In genomic region chr11:119337581-119338317, GRCh38 we compare ENCODE assay signal across 9 cellular contexts. TPM values are rescaled to one million over a fixed set of nuclear protein-coding genes. Genes with fewer than 3 reads are reported as not detected.
A peak's percentile ranks its signal among the peaks of the same experiment; 100 is the strongest.
DNase-seq lines count a peak whose midpoint lies in the region; ATAC-seq and TF ChIP-seq lines count a peak whose summit lies in the region.
"Had no signal": no experiment of that assay in that cellular context is flagged by ENCODE, and none has a peak within 500 bp of the region (broad histone marks: within the 10 kb centered on the region; RNA-seq: fewer than 3 reads in every experiment).

No MANE protein-coding gene starts in this region.

- H3K27ac ChIP-seq in PC-3 (ENCODE audit: low read length), result no peak overlapping the region
- peak overlapping the region in 3 of 4 donors; percentile 52 to 92 (median 91) for H3K27ac ChIP-seq in esophagus squamous epithelium
- H3K27ac ChIP-seq in foreskin keratinocyte, result no peak overlapping the region

- peak overlapping the region; percentile 35 for H3K4me3 Mint-ChIP-seq in osteocyte (ENCODE audit: unreplicated experiment)
- H3K4me3 Mint-ChIP-seq: dendritic cell treated with granulocyte-macrophage colony-stimulating factor and Interleukin-4, amounts not matched to agents 40 ng/mL and 50 ng/mL, for 4 days had no signal

- no peak for TF ChIP-seq POLR2A in esophagus squamous epithelium (IDR thresholded peaks at IDR 0.05)

- no peaks in the 10 kb centered on the region for H3F3A ChIP-seq in PC-3 (ENCODE audit: low read length, unreplicated experiment)

- H4K20me1 ChIP-seq in PC-3 (ENCODE audit: low read length), result 0 out of 2 replicates have a peak, but pooled peaks cover 5% of the 10 kb centered on the region

- H3K9me3 ChIP-seq in PC-3 (ENCODE audit: low read length) (no peaks in the 10 kb centered on the region), esophagus squamous epithelium (no peaks in the 10 kb centered on the region)

- peak overlapping the region; percentile 96 for H3K4me2 ChIP-seq in PC-3 (ENCODE audit: low read length)

- CTCF ChIA-PET in PC-3 (lab: Charles Lee), result interaction anchor here (0.5 to 1.6 kb wide), 23 partner anchors 10 to 971 kb away, joined by 3 to 29 read pairs (median 6); partner anchors contain the start of genes CBL, DPAGT1 and USP2

- H3K36me3 ChIP-seq in PC-3 (ENCODE audit: low read depth, low read length) (no peaks in the 10 kb centered on the region), esophagus squamous epithelium (peaks cover 0 to 18% (median 0%) of the 10 kb centered on the region in 3 donors)

- DNase-seq in EH (ENCODE audit: low read depth), result peak; percentile 89
- DNase-seq in PC-3, result no peak
- no peak for DNase-seq in esophagus squamous epithelium (lab: John Stamatoyannopoulos, UW)
- no peak for DNase-seq in osteocyte (ENCODE audit: extremely low spot score, unreplicated experiment)
- DNase-seq in NCI-H1930 (lab: John Stamatoyannopoulos, UW), result no peak
- no peak for DNase-seq in foreskin keratinocyte
- DNase-seq in KG1 (lab: John Stamatoyannopoulos, UW), result no peak
- DNase-seq in GOT3 (lab: John Stamatoyannopoulos, UW), result no peak

- no peaks in the 10 kb centered on the region for H3K9me2 ChIP-seq in PC-3 (replicated peaks; ENCODE audit: low read length)

- H3K9ac ChIP-seq in PC-3 (ENCODE audit: low read length), result no peak overlapping the region

- H3K27ac Mint-ChIP-seq in osteocyte (ENCODE audit: unreplicated experiment), result peak overlapping the region; percentile 50
- H3K27ac Mint-ChIP-seq: dendritic cell treated with granulocyte-macrophage colony-stimulating factor and Interleukin-4, amounts not matched to agents 40 ng/mL and 50 ng/mL, for 4 days had no signal

- POLR2A ChIA-PET in PC-3 (lab: Charles Lee; ENCODE audit: unreplicated experiment), result interaction anchor here (0.5 to 1.0 kb wide), 5 partner anchors 13 to 300 kb away, joined by 3 to 18 read pairs (median 4); partner anchors contain the start of gene USP2

- H2AFZ ChIP-seq in PC-3 (ENCODE audit: low read length), result no peak overlapping the region

- no TSS peak for BruUV-seq in PC-3 (replicated peaks; lab: Mats Ljungman, UMichigan)

- no peaks in the 10 kb centered on the region for H3K9me3 Mint-ChIP-seq in osteocyte (ENCODE audit: unreplicated experiment)
- H3K9me3 Mint-ChIP-seq: dendritic cell treated with granulocyte-macrophage colony-stimulating factor and Interleukin-4, amounts not matched to agents 40 ng/mL and 50 ng/mL, for 4 days had no signal

- H3K36me3 Mint-ChIP-seq in osteocyte (ENCODE audit: unreplicated experiment), result no peaks in the 10 kb centered on the region

- intact Hi-C loops in PC-3 (cut with micrococcal nuclease) (loop anchor here (1.0 kb wide), 1 partner anchor 37 kb away; no protein-coding TSS in a partner anchor), esophagus squamous epithelium (cut with DNase I) (no loop called here)

- TF ChIP-seq CTCF in PC-3 (conservative IDR thresholded peaks at IDR 0.05; ENCODE audit: low read depth, low read length), result no peak
- TF ChIP-seq CTCF in esophagus squamous epithelium (IDR thresholded peaks at IDR 0.05), result no peak
- TF ChIP-seq CTCF in osteocyte (IDR thresholded peaks at IDR 0.05), result no peak
- TF ChIP-seq CTCF in foreskin keratinocyte (conservative IDR thresholded peaks at IDR 0.05), result no peak

- H3K4me3 ChIP-seq in PC-3 (ENCODE audit: low read length) (peak overlapping the region; percentile 1; the same call in 1 of the 2 replicates), esophagus squamous epithelium (no peak overlapping the region)

- H3K4me1 ChIP-seq in PC-3 (ENCODE audit: insufficient read depth, low read length) (peaks cover 42% of the 10 kb centered on the region), esophagus squamous epithelium (peaks cover 42 to 83% (median 52%) of the 10 kb centered on the region in 3 donors), foreskin keratinocyte (no peaks in the 10 kb centered on the region)

- H3K27me3 ChIP-seq in PC-3 (ENCODE audit: low read length), result no peaks in the 10 kb centered on the region
- H3K27me3 ChIP-seq in esophagus squamous epithelium, result peaks cover 0 to 42% (median 0%) of the 10 kb centered on the region in 4 donors
- H3K27me3 ChIP-seq in foreskin keratinocyte, result peaks cover 40% of the 10 kb centered on the region

- peaks cover 5% of the 10 kb centered on the region for H3K27me3 Mint-ChIP-seq in osteocyte (ENCODE audit: unreplicated experiment)

- ATAC-seq in PC-3, result peak; percentile 3
- no peak for ATAC-seq in foreskin keratinocyte

- H3K79me2 ChIP-seq in PC-3 (ENCODE audit: low read length), result peaks cover 30% of the 10 kb centered on the region

- 39 to 49% methylated on average over 3 to 4 of the region's 9 CpGs for WGBS in esophagus squamous epithelium, 2 donors

- peaks cover 48% of the 10 kb centered on the region for H3K4me1 Mint-ChIP-seq in osteocyte (ENCODE audit: unreplicated experiment)

RNA-seq across cellular contexts. Expression of gene C1QTNF5, which starts 2.9 kb away (rescaled TPM):
- 2.0 and 2.6 TPM in 2 replicates for total RNA-seq in PC-3 (2014; rRNA removed)
- total RNA-seq in esophagus squamous epithelium, result 10 to 100 TPM in 2 of 4 donors, 1 to 10 TPM in 2; 5.3 to 18.8 (median 10.3) TPM
- 8.4 and 9.3 TPM in 2 replicates for total RNA-seq in osteocyte
- total RNA-seq in foreskin keratinocyte, result not detected in 2 replicates
- polyA plus RNA-seq in foreskin keratinocyte, result 0.03 and 0.07 TPM in 2 replicates

RNA-seq across cellular contexts. Expression of gene RNF26, which starts 3.4 kb away (rescaled TPM):
- total RNA-seq in PC-3 (2014; rRNA removed) (22.9 and 34.5 TPM in 2 replicates), esophagus squamous epithelium (10 to 100 TPM; 10.5 to 17.9 (median 12.2) TPM), osteocyte (28.9 and 30.2 TPM in 2 replicates), foreskin keratinocyte (30.1 and 35.2 TPM in 2 replicates)
- 41.0 and 49.9 TPM in 2 replicates for polyA plus RNA-seq in foreskin keratinocyte

RNA-seq across cellular contexts. Expression of gene MFRP, which starts 8.8 kb away (rescaled TPM):
- total RNA-seq in PC-3 (2014; rRNA removed) (not detected in 2 replicates), esophagus squamous epithelium (not detected), osteocyte (not detected in 2 replicates), foreskin keratinocyte (not detected in 2 replicates)
- polyA plus RNA-seq in foreskin keratinocyte, result not detected in 2 replicates

RNA-seq across cellular contexts. Expression of gene MCAM, which starts 20.8 kb away (rescaled TPM):
- total RNA-seq in PC-3 (2014; rRNA removed), result 124 and 162 TPM in 2 replicates
- total RNA-seq in esophagus squamous epithelium, result 100 to 1,000 TPM in 2 of 4 donors, 10 to 100 TPM in 2; 20.8 to 169 (median 80.9) TPM
- 74.8 and 74.9 TPM in 2 replicates for total RNA-seq in osteocyte
- total RNA-seq in foreskin keratinocyte, result 25.5 and 34.0 TPM in 2 replicates
- 12.5 and 20.2 TPM in 2 replicates for polyA plus RNA-seq in foreskin keratinocyte

RNA-seq across cellular contexts. Expression of gene USP2, which starts 43.7 kb away (rescaled TPM):
- total RNA-seq in PC-3 (2014; rRNA removed), result 0.92 and 1.8 TPM in 2 replicates
- 1 to 10 TPM; 1.9 to 9.6 (median 4.8) TPM for total RNA-seq in esophagus squamous epithelium
- total RNA-seq in osteocyte, result 0.11 and 0.24 TPM in 2 replicates
- 0.27 and 0.42 TPM in 2 replicates for total RNA-seq in foreskin keratinocyte
- 0.26 and 0.45 TPM in 2 replicates for polyA plus RNA-seq in foreskin keratinocyte

Comparison
In these comparisons a context has a peak if more than half of its experiments do, and no peak if none do; other contexts are left out.
1. H3K27ac ChIP-seq: peak in esophagus squamous epithelium (3 of 4); none in PC-3 (single experiment) and foreskin keratinocyte (single experiment).